Comparison of ENCODE assay signal across 11 cellular contexts in genomic region chr12:14950421-14950820, GRCh38. TPM values are rescaled to one million over a fixed set of nuclear protein-coding genes. Genes with fewer than 3 reads are reported as not detected.
DNase-seq lines count a peak whose midpoint lies in the region; ATAC-seq, FAIRE-seq and TF ChIP-seq lines count a peak whose summit lies in the region.
"Had no signal": no experiment of that assay in that cellular context is flagged by ENCODE, and none has a peak within 500 bp of the region (broad histone marks: within the 10 kb centered on the region; RNA-seq: fewer than 3 reads in every experiment).

No MANE protein-coding gene starts in this region.

- FAIRE-seq in K562 (lab: Jason Lieb, UNC): no peak

- no peak for ATAC-seq in K562
- no peak for ATAC-seq in GM21515 (IDR thresholded peaks at IDR 0.05; ENCODE audit: unreplicated experiment)

- peak overlapping the region; percentile 7 for H3K4me2 ChIP-seq in Karpas-422 (ENCODE audit: low read depth, low read length, poor library complexity, severe bottlenecking)
- H3K4me2 ChIP-seq in K562 (ENCODE audit: insufficient read depth, low read length): no peak overlapping the region

- no peak overlapping the region for H3K9ac ChIP-seq in Karpas-422 (ENCODE audit: low read length)
- H3K9ac ChIP-seq in K562 (ENCODE audit: insufficient read depth in 1 of 2, low read depth in 2 of 2, low read length in 2 of 2): no peak overlapping the region

- H3K4me3 ChIP-seq in Karpas-422 (ENCODE audit: low read length) (no peak overlapping the region), K562 (no peak overlapping the region), skin epidermis (no peak overlapping the region)

- CTCF ChIA-PET in K562 (lab: Yijun Ruan, JAX; ENCODE audit: low intra/inter-chr PET ratio): no interaction called here

- H3K9me3 ChIP-seq in Karpas-422 (ENCODE audit: low read length): no peaks in the 10 kb centered on the region
- H3K9me3 ChIP-seq in K562 (replicated peaks; ENCODE audit: control insufficient read depth, insufficient read depth, low read depth, low read length): no peaks in the 10 kb centered on the region

- H3K79me2 ChIP-seq in Karpas-422 (ENCODE audit: low read length) (peaks cover 71% of the 10 kb centered on the region), K562 (ENCODE audit: control insufficient read depth, insufficient read depth, low read length) (no peaks in the 10 kb centered on the region)

- H3K9me2 ChIP-seq in Karpas-422 (replicated peaks; ENCODE audit: insufficient read depth, low read length): no peaks in the 10 kb centered on the region

- H3K27me3 ChIP-seq in Karpas-422 (ENCODE audit: low read length): no peaks in the 10 kb centered on the region
- no peaks in the 10 kb centered on the region for H3K27me3 ChIP-seq in K562 (ENCODE audit: control insufficient read depth in 2 of 2, insufficient read depth in 2 of 2, low read length in 2 of 2)

- POLR2A ChIA-PET in K562 (lab: Yijun Ruan, JAX): interaction anchor here (0.6 kb wide), 1 partner anchor 250 kb away, joined by 3 read pairs; no protein-coding TSS in a partner anchor

- H3K4me1 ChIP-seq in Karpas-422 (ENCODE audit: low read length) (peaks cover 73% of the 10 kb centered on the region), K562 (replicated peaks in 1 of 2; ENCODE audit: control insufficient read depth in 2 of 2, insufficient read depth in 2 of 2, low read length in 2 of 2) (no peaks in the 10 kb centered on the region; a peak in 1 of 5 replicates)

- intact Hi-C loops in K562 (cut with micrococcal nuclease): no loop called here

- BruUV-seq in K562 (replicated peaks; lab: Mats Ljungman, UMichigan): no TSS peak

- in situ Hi-C loops in K562 (cut with MboI): loop anchor here (25.0 kb wide), 1 partner anchor 738 kb away; no protein-coding TSS in a partner anchor

- WGBS in K562 (ENCODE audit: insufficient coverage, low coverage, missing lambda C conversion rate): 28% methylated on average over 4 of the region's 4 CpGs

- no peaks in the 10 kb centered on the region for H3K9me1 ChIP-seq in K562 (ENCODE audit: control insufficient read depth, insufficient read depth, low read length)

- H2AFZ ChIP-seq in Karpas-422 (ENCODE audit: low read length) (no peak overlapping the region), K562 (ENCODE audit: low read depth, low read length) (no peak overlapping the region)

- TF ChIP-seq CTCF in K562 (IDR thresholded peaks at IDR 0.05 in 2 of 3, conservative IDR thresholded peaks at IDR 0.05 in 1 of 3; ENCODE audit: insufficient read depth in 2 of 3, low read depth in 1 of 3, low read length in 3 of 3): no peak

- H4K20me1 ChIP-seq in Karpas-422 (ENCODE audit: insufficient read depth, low read depth, low read length) (peaks cover 19% of the 10 kb centered on the region; the same call in 1 of the 2 replicates), K562 (replicated peaks; ENCODE audit: control insufficient read depth, insufficient read depth, low read length) (no peaks in the 10 kb centered on the region)

- TF ChIP-seq POLR2A in K562 (conservative IDR thresholded peaks at IDR 0.05): no peak

- no peak for TF ChIP-seq RAD21 in K562 (CRISPR knock-in tag; conservative IDR thresholded peaks at IDR 0.05 in 1 of 2, IDR thresholded peaks at IDR 0.05 in 1 of 2)

- peak overlapping the region; percentile 93 for H3K27ac ChIP-seq in Karpas-422 (ENCODE audit: low read length)
- H3K27ac ChIP-seq in K562 (ENCODE audit: extremely low read depth, low read depth, low read length): peak overlapping the region; percentile 11; the same call in 1 of the 3 replicates
- peak overlapping the region in 14 of 21 experiments; percentile 2 to 93 (median 72) for H3K27ac ChIP-seq in skin epidermis
- H3K27ac ChIP-seq: 22Rv1 had no signal

- H3K36me3 ChIP-seq in Karpas-422 (ENCODE audit: insufficient read depth, low read length): peaks cover 67% of the 10 kb centered on the region
- H3K36me3 ChIP-seq in K562 (ENCODE audit: control insufficient read depth, insufficient read depth, low read length): peaks cover 27% of the 10 kb centered on the region; the same call in 1 of the 3 replicates

- TF ChIP-seq EP300 in K562 (IDR thresholded peaks at IDR 0.05; ENCODE audit: low read length): no peak

- DNase-seq in DMS53 (lab: John Stamatoyannopoulos, UW) (peak; percentile 25), DMS53 treated with DMSO at 0.1 percent for 48 hours (lab: John Stamatoyannopoulos, UW; ENCODE audit: unreplicated experiment) (no peak), Karpas-422 (no peak), K562 (ENCODE audit: extremely low read depth in 1 of 4, low spot score in 3 of 4) (no peak), middle frontal gyrus (ENCODE audit: extremely low spot score, low spot score) (no peak), GOT3 (lab: John Stamatoyannopoulos, UW) (no peak)
- DNase-seq: activated gamma-delta T cell, SHP77 had no signal

TF ChIP-seq in K562, 482 proteins besides CTCF, POLR2A, EP300 and RAD21:
- TF ChIP-seq POLR2H (tag; IDR thresholded peaks at IDR 0.05; ENCODE audit: low read depth): no peak
- no peak for TF ChIP-seq HDAC2 (IDR thresholded peaks at IDR 0.05)

RNA-seq across cellular contexts. Expression of gene ARHGDIB, which starts 11.0 kb away (rescaled TPM):
- total RNA-seq in Karpas-422 (2014; rRNA removed; shearing (Covaris generic); ENCODE audit: low replicate concordance): 503 and 765 TPM in 2 replicates
- 0.39 TPM in 1 of 2 replicates, not detected in the other for total RNA-seq in K562 (2011; cell fraction: chromatin; rRNA removed; ENCODE audit: low replicate concordance)
- 0.53 TPM in 1 of 2 replicates, not detected in the other for total RNA-seq in K562 (2011; cell fraction: nucleolus; rRNA removed)
- total RNA-seq in K562 (2011; cell fraction: nucleoplasm; rRNA removed): 0.76 and 0.81 TPM in 2 replicates
- total RNA-seq in K562 (2014; rRNA removed) (63.2 and 100 TPM in 2 replicates), K562 (2014; rRNA removed; fragmentation: Illumina TruSeq; extraction: Trizol) (67.3 and 68.7 TPM in 2 replicates), K562 (2015; rRNA removed; fragmentation: Illumina TruSeq; extraction: Trizol) (145 and 151 TPM in 2 replicates), K562 (2021) (51.1 and 55.8 TPM in 2 replicates)
- polyA plus RNA-seq in K562 (2011; rRNA removed) (9.5 and 21.9 TPM in 2 replicates), K562 (2014; fragmentation: Illumina TruSeq; extraction: Trizol) (114 and 145 TPM in 2 replicates), K562 (2014; fragmentation: Nextera tagmentation; extraction: Ambion mirVana) (100 to 1,000 TPM; 171 to 204 TPM), K562 (2014; rRNA removed) (90.4 and 116 TPM in 2 replicates)
- 11.3 and 35.3 TPM in 2 replicates for polyA plus RNA-seq in K562 (2011; cell fraction: cytosol; rRNA removed)
- polyA plus RNA-seq in K562 (2011; cell fraction: nucleus; rRNA removed): 2.8 and 7.8 TPM in 2 replicates
- polyA plus RNA-seq in K562 (2012): 132 and 187 TPM in 2 replicates
- 12.7 and 19.3 TPM in 2 replicates for polyA minus RNA-seq in K562 (2011; rRNA and poly(A)+ RNA removed)
- 3.9 and 4.3 TPM in 2 replicates for polyA minus RNA-seq in K562 (2011; cell fraction: cytosol; rRNA and poly(A)+ RNA removed)
- polyA minus RNA-seq in K562 (2011; cell fraction: nucleus; rRNA and poly(A)+ RNA removed): 0.27 and 4.2 TPM in 2 replicates

RNA-seq across cellular contexts. Expression of gene ERP27, which starts 12.1 kb away (rescaled TPM):
- 0.18 and 0.60 TPM in 2 replicates for total RNA-seq in Karpas-422 (2014; rRNA removed; shearing (Covaris generic); ENCODE audit: low replicate concordance)
- total RNA-seq in K562 (2011; cell fraction: chromatin; rRNA removed; ENCODE audit: low replicate concordance): not detected in 2 replicates
- total RNA-seq in K562 (2011; cell fraction: nucleolus; rRNA removed): not detected in 2 replicates
- total RNA-seq in K562 (2011; cell fraction: nucleoplasm; rRNA removed): not detected in 2 replicates
- total RNA-seq in K562 (2014; rRNA removed) (0.27 TPM in 1 of 2 replicates, not detected in the other), K562 (2014; rRNA removed; fragmentation: Illumina TruSeq; extraction: Trizol) (0.07 TPM in 1 of 2 replicates, not detected in the other), K562 (2015; rRNA removed; fragmentation: Illumina TruSeq; extraction: Trizol) (0.11 TPM in 1 of 2 replicates, not detected in the other), K562 (2021) (0.13 TPM in 1 of 2 replicates, not detected in the other)
- polyA plus RNA-seq in K562 (2011; rRNA removed) (not detected in 2 replicates), K562 (2014; fragmentation: Illumina TruSeq; extraction: Trizol) (0.08 TPM in 1 of 2 replicates, not detected in the other), K562 (2014; fragmentation: Nextera tagmentation; extraction: Ambion mirVana) (not detected), K562 (2014; rRNA removed) (not detected in 2 replicates)
- polyA plus RNA-seq in K562 (2011; cell fraction: cytosol; rRNA removed): not detected in 2 replicates
- not detected in 2 replicates for polyA plus RNA-seq in K562 (2011; cell fraction: nucleus; rRNA removed)
- polyA plus RNA-seq in K562 (2012): 0.05 TPM in 1 of 2 replicates, not detected in the other
- not detected in 2 replicates for polyA minus RNA-seq in K562 (2011; rRNA and poly(A)+ RNA removed)
- not detected in 2 replicates for polyA minus RNA-seq in K562 (2011; cell fraction: cytosol; rRNA and poly(A)+ RNA removed)
- polyA minus RNA-seq in K562 (2011; cell fraction: nucleus; rRNA and poly(A)+ RNA removed): not detected in 2 replicates

RNA-seq across cellular contexts. Expression of gene PDE6H, which starts 22.4 kb away (rescaled TPM):
- total RNA-seq in Karpas-422 (2014; rRNA removed; shearing (Covaris generic); ENCODE audit: low replicate concordance): not detected in 2 replicates
- not detected in 2 replicates for total RNA-seq in K562 (2011; cell fraction: chromatin; rRNA removed; ENCODE audit: low replicate concordance)
- not detected in 2 replicates for total RNA-seq in K562 (2011; cell fraction: nucleolus; rRNA removed)
- total RNA-seq in K562 (2011; cell fraction: nucleoplasm; rRNA removed): not detected in 2 replicates
- total RNA-seq in K562 (2014; rRNA removed) (not detected in 2 replicates), K562 (2014; rRNA removed; fragmentation: Illumina TruSeq; extraction: Trizol) (not detected in 2 replicates), K562 (2015; rRNA removed; fragmentation: Illumina TruSeq; extraction: Trizol) (not detected in 2 replicates), K562 (2021) (not detected in 2 replicates)
- polyA plus RNA-seq in K562 (2011; rRNA removed) (not detected in 2 replicates), K562 (2014; fragmentation: Illumina TruSeq; extraction: Trizol) (not detected in 2 replicates), K562 (2014; fragmentation: Nextera tagmentation; extraction: Ambion mirVana) (under 1 TPM in 1 of 2 experiments, not detected in 1; 0.15 TPM), K562 (2014; rRNA removed) (not detected in 2 replicates)
- polyA plus RNA-seq in K562 (2011; cell fraction: cytosol; rRNA removed): not detected in 2 replicates
- polyA plus RNA-seq in K562 (2011; cell fraction: nucleus; rRNA removed): 0.22 TPM in 1 of 2 replicates, not detected in the other
- polyA plus RNA-seq in K562 (2012): not detected in 2 replicates
- polyA minus RNA-seq in K562 (2011; rRNA and poly(A)+ RNA removed): not detected in 2 replicates
- not detected in 2 replicates for polyA minus RNA-seq in K562 (2011; cell fraction: cytosol; rRNA and poly(A)+ RNA removed)
- not detected in 2 replicates for polyA minus RNA-seq in K562 (2011; cell fraction: nucleus; rRNA and poly(A)+ RNA removed)

Comparison
In these comparisons a context has a peak if more than half of its experiments do, and no peak if none do; other contexts are left out.
1. H3K27ac ChIP-seq: peak in every context shown above with its lines; median percentile 93 in Karpas-422; 72 in skin epidermis; 11 in K562.